In genomic region chr6:83859410-83860346, GRCh38 we compare ENCODE assay signal across 8 cellular contexts. TPM values are rescaled to one million over a fixed set of nuclear protein-coding genes. Genes with fewer than 3 reads are reported as not detected.
DNase-seq lines count a peak whose midpoint lies in the region; ATAC-seq and TF ChIP-seq lines count a peak whose summit lies in the region.

TSS of gene CYB5R4 (plus strand) at chr6:83859689. CDS start at chr6:83859783, 94 bp downstream.

- H3K27ac Mint-ChIP-seq in Caco-2 (ENCODE audit: unreplicated experiment) (peak within 1 kb of the TSS; percentile 95), memory B cell (peak within 1 kb of the TSS; percentile 98)
- peak within 1 kb of the TSS; percentile 90 to 96 for H3K27ac Mint-ChIP-seq in effector memory CD8-positive, alpha-beta T cell

- H3K4me1 Mint-ChIP-seq in Caco-2 (ENCODE audit: low read depth, unreplicated experiment) (no peaks in the 10 kb centered on the region), memory B cell (peaks cover 25% of the 10 kb centered on the region)
- H3K4me1 Mint-ChIP-seq in effector memory CD8-positive, alpha-beta T cell (ENCODE audit: low read depth in 2 of 2): peaks cover 26 to 39% of the 10 kb centered on the region in 2 donors

- intact Hi-C loops in Caco-2 (cut with micrococcal nuclease; ENCODE audit: unreplicated experiment): no loop called here

- peak; percentile 97 for DNase-seq in Caco-2
- DNase-seq in HT1080 (ENCODE audit: low read depth): peak; percentile 91
- DNase-seq in NOMO-1 treated with DMSO at 0.1 percent for 48 hours (lab: John Stamatoyannopoulos, UW; ENCODE audit: unreplicated experiment): peak; percentile 93
- peak; percentile 82 for DNase-seq in activated CD8-positive, alpha-beta memory T cell treated with anti-CD3 and anti-CD28 coated beads for 4 hours (ENCODE audit: low read depth in 2 of 2)
- DNase-seq in effector memory CD8-positive, alpha-beta T cell: peak; percentile 93 to 96 (median 93)
- DNase-seq in memory B cell (ENCODE audit: low spot score in 2 of 2): peak; percentile 90 to 95
- DNase-seq in stimulated activated CD8-positive, alpha-beta memory T cell treated with anti-CD3 and anti-CD28 coated beads, Interleukin-12 subunit alpha, Interleukin-12 subunit beta, amount 100 ng/mL, for 24 hours (ENCODE audit: extremely low read depth): peak; percentile 79

- H3K36me3 Mint-ChIP-seq in Caco-2 (ENCODE audit: insufficient read depth, unreplicated experiment) (no peaks in the 10 kb centered on the region), memory B cell (peaks cover 14% of the 10 kb centered on the region)
- H3K36me3 Mint-ChIP-seq in effector memory CD8-positive, alpha-beta T cell (ENCODE audit: insufficient read depth): peaks cover 17% of the 10 kb centered on the region

- no peaks in the 10 kb centered on the region for H3K27me3 ChIP-seq in Caco-2 (replicated peaks; ENCODE audit: control insufficient read depth, insufficient read depth, low read length)

- H3K9me3 Mint-ChIP-seq in Caco-2 (ENCODE audit: unreplicated experiment) (no peaks in the 10 kb centered on the region), memory B cell (no peaks in the 10 kb centered on the region)
- no peaks in the 10 kb centered on the region for H3K9me3 Mint-ChIP-seq in effector memory CD8-positive, alpha-beta T cell

- peak within 1 kb of the TSS; percentile 65 for H3K4me3 ChIP-seq in Caco-2 (ENCODE audit: low read depth, low read length)

- CTCF ChIA-PET in Caco-2 (lab: Charles Lee): no interaction called here

- no peak for TF ChIP-seq CTCF in Caco-2 (IDR thresholded peaks at IDR 0.05; ENCODE audit: insufficient read depth in 1 of 2, low read depth in 1 of 2, low read length in 1 of 2, severe bottlenecking in 1 of 2, unreplicated experiment in 1 of 2)

- POLR2A ChIA-PET in Caco-2 (lab: Charles Lee): no interaction called here

- H3K27me3 Mint-ChIP-seq in Caco-2 (ENCODE audit: insufficient read depth, unreplicated experiment) (peaks cover 3% of the 10 kb centered on the region), memory B cell (peaks cover 11% of the 10 kb centered on the region)
- peaks cover 14 to 16% of the 10 kb centered on the region in 2 donors for H3K27me3 Mint-ChIP-seq in effector memory CD8-positive, alpha-beta T cell

- BruUV-seq in Caco-2 (replicated peaks; lab: Mats Ljungman, UMichigan): no TSS peak

- H3K4me1 ChIP-seq in Caco-2: 0 out of 2 replicates have a peak, but pooled peaks cover 3% of the 10 kb centered on the region

- no peaks in the 10 kb centered on the region for H3K36me3 ChIP-seq in Caco-2 (ENCODE audit: control insufficient read depth, insufficient read depth, low read length)

- no peaks in the 10 kb centered on the region for H3K9me3 ChIP-seq in Caco-2

- H3K4me3 Mint-ChIP-seq in Caco-2 (ENCODE audit: unreplicated experiment) (peak within 1 kb of the TSS; percentile 99), memory B cell (peak within 1 kb of the TSS; percentile 100)
- peak within 1 kb of the TSS; percentile 96 to 97 for H3K4me3 Mint-ChIP-seq in effector memory CD8-positive, alpha-beta T cell

- peak; percentile 99 for ATAC-seq in GM21360 (IDR thresholded peaks at IDR 0.05; ENCODE audit: unreplicated experiment)
- ATAC-seq in effector memory CD8-positive, alpha-beta T cell (replicated peaks): peak; percentile 92
- peak; percentile 92 for ATAC-seq in memory B cell (ENCODE audit: low read depth)

RNA-seq across cellular contexts. Expression of gene CYB5R4, which starts in this region (rescaled TPM):
- total RNA-seq in Caco-2 (2022): 23.2 and 23.7 TPM in 2 replicates
- total RNA-seq in HT1080 (2014; rRNA removed; shearing (Covaris generic)): 9.4 and 14.9 TPM in 2 replicates
- 14.3 and 22.2 TPM in 2 replicates for polyA plus RNA-seq in HT1080 (2015; cell fraction: cytosol; rRNA removed)
- polyA plus RNA-seq in HT1080 (2015; cell fraction: nucleus; rRNA removed): 5.8 and 6.6 TPM in 2 replicates

Comparison
In these comparisons a context has a peak if more than half of its experiments do, and no peak if none do; other contexts are left out.
1. Peak in every context shown above with its lines: DNase-seq, ATAC-seq and H3K4me3 ChIP-seq.